12 cellular contexts compared by ENCODE assay signal in the genomic region with DNA sequence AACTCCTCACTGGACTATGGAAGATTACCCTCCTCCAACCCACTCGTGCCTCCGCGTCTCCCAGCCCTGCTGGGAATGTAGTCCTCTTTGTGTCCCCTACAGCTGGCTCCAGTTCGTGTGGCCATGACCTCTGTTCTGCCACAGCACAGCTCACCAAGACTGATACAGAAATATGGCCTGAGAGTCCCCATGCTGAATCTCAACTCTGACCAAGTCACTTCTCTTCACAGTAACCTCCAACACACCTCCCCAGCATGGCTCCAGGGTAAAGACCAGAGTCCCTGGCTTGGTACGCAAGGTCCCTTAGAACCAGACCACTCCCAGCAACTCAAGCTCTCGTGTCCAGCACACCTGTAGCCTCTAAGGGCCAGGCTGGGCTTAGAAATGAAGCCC. TPM values are rescaled to one million over a fixed set of nuclear protein-coding genes. Genes with fewer than 3 reads are reported as not detected.
A peak's percentile ranks its signal among the peaks of the same experiment; 100 is the strongest.
DNase-seq lines count a peak whose midpoint lies in the region; ATAC-seq, FAIRE-seq and TF ChIP-seq lines count a peak whose summit lies in the region.
"Had no signal": no experiment of that assay in that cellular context is flagged by ENCODE, and none has a peak within 500 bp of the region (broad histone marks: within the 10 kb centered on the region; RNA-seq: fewer than 3 reads in every experiment).

No MANE protein-coding gene starts in this region.

- peaks cover 31 to 73% of the 10 kb centered on the region in 2 donors for H3K4me1 ChIP-seq in thoracic aorta (ENCODE audit: control insufficient read depth in 1 of 2, low read depth in 2 of 2)

- FAIRE-seq in HTR-8/SVneo (lab: Jason Lieb, UNC) = peak; percentile 67

- ATAC-seq in thoracic aorta (ENCODE audit: insufficient number of reproducible peaks, low FRiP score, low read depth) = no peak
- ATAC-seq in GM19463 (IDR thresholded peaks at IDR 0.05; ENCODE audit: unreplicated experiment) = no peak

- DNase-seq in HTR-8/SVneo (ENCODE audit: insufficient read length, low spot score) (no peak), mesothelial cell of epicardium (ENCODE audit: low spot score in 2 of 2, unreplicated experiment in 2 of 2) (no peak), thoracic aorta (ENCODE audit: low spot score) (no peak), COLO829 (ENCODE audit: low spot score) (no peak), SIG-M5 (lab: John Stamatoyannopoulos, UW) (no peak)
- DNase-seq: NCI-H1694 treated with DMSO at 0.1 percent for 48 hours; NK-92 treated with Interleukin-12 subunit alpha and Interleukin-12 subunit beta, amount 100 ng/mL, for 24 hours; posterior cingulate gyrus; T-helper 2 cell had no signal

- peaks cover 11% of the 10 kb centered on the region for H3K27me3 Mint-ChIP-seq in mesothelial cell of epicardium (ENCODE audit: low read depth)

- no peak overlapping the region for H3K4me3 ChIP-seq in thoracic aorta
- H3K4me3 ChIP-seq: tibial nerve had no signal

- no peak overlapping the region for H3K4me3 Mint-ChIP-seq in mesothelial cell of epicardium

- H3K36me3 ChIP-seq in thoracic aorta = peaks cover 24% of the 10 kb centered on the region

- H3K9me3 ChIP-seq in thoracic aorta = no peaks in the 10 kb centered on the region
- H3K9me3 ChIP-seq: tibial nerve had no signal

- peaks cover 6% of the 10 kb centered on the region for H3K36me3 Mint-ChIP-seq in mesothelial cell of epicardium

- H3K27ac Mint-ChIP-seq in mesothelial cell of epicardium = peak overlapping the region; percentile 66

- peak overlapping the region; percentile 19 for H3K27ac ChIP-seq in cingulate gyrus (ENCODE audit: low read depth, low read length)
- H3K27ac ChIP-seq in thoracic aorta = peak overlapping the region; percentile 90 to 93

- peaks cover 40% of the 10 kb centered on the region for H3K4me1 Mint-ChIP-seq in mesothelial cell of epicardium

- H3K27me3 ChIP-seq in thoracic aorta (replicated peaks; ENCODE audit: insufficient read depth) = no peaks in the 10 kb centered on the region

- TF ChIP-seq CTCF in mesothelial cell of epicardium (IDR thresholded peaks at IDR 0.05; ENCODE audit: unreplicated experiment) (no peak), thoracic aorta (IDR thresholded peaks at IDR 0.05) (no peak)

- no peaks in the 10 kb centered on the region for H3K9me3 Mint-ChIP-seq in mesothelial cell of epicardium

RNA-seq across cellular contexts. Expression of a gene that starts 2.3 kb away (rescaled TPM):
- total RNA-seq in mesothelial cell of epicardium (14.1 to 19.2 TPM (median 15.0 TPM) in 3 replicates), thoracic aorta (10 to 100 TPM; 16.4 to 26.7 TPM)

RNA-seq across cellular contexts. Expression of a gene that starts 12.0 kb away (rescaled TPM):
- total RNA-seq in mesothelial cell of epicardium = 161 to 171 TPM (median 164 TPM) in 3 replicates
- total RNA-seq in thoracic aorta = 100 to 1,000 TPM; 226 to 234 TPM

RNA-seq across cellular contexts. Expression of a gene that starts 24.2 kb away (rescaled TPM):
- total RNA-seq in mesothelial cell of epicardium = 0.84 TPM in 1 of 3 replicates, not detected in the others
- total RNA-seq in thoracic aorta = 1 to 10 TPM in 1 of 2 donors, not detected in 1; 8.0 TPM
- total RNA-seq: tibial nerve had no signal

RNA-seq across cellular contexts. Expression of a gene that starts 33.8 kb away (rescaled TPM):
- total RNA-seq in mesothelial cell of epicardium = 0.22 to 0.60 TPM (median 0.57 TPM) in 3 replicates
- total RNA-seq in thoracic aorta = 1 to 10 TPM in 1 of 2 donors, not detected in 1; 3.0 TPM

RNA-seq across cellular contexts. Expression of a gene that starts 37.9 kb away (rescaled TPM):
- total RNA-seq in mesothelial cell of epicardium (18.0 to 22.7 TPM (median 21.6 TPM) in 3 replicates), thoracic aorta (100 to 1,000 TPM in 1 of 2 donors, 10 to 100 TPM in 1; 93.9 to 102 TPM)
